Comparison of ENCODE assay signal across 13 cellular contexts in the genomic region with DNA sequence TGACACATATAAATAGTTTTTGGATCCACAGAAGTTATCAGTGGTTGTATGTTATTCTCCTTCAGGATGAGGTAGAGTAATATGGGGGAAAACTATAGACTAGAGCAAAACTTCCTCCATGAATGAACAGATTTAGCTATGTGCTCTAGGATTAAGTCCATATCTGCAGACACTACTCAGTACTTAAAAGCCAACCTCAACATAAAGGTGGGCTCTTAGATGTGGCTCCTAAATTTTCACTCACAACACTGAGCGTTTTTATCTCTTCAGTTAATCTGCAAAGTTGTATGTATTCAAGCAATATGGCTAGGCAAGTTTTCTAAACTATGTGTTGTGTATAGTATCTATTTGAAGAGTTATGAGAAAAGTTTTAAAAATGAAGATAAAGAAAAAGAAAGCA.
A peak's percentile ranks its signal among the peaks of the same experiment; 100 is the strongest.
DNase-seq lines count a peak whose midpoint lies in the region; ATAC-seq, FAIRE-seq and TF ChIP-seq lines count a peak whose summit lies in the region.
"Had no signal": no experiment of that assay in that cellular context is flagged by ENCODE, and none has a peak within 500 bp of the region (broad histone marks: within the 10 kb centered on the region; RNA-seq: fewer than 3 reads in every experiment).

No MANE protein-coding gene starts in this region.

- peaks cover 2% of the 10 kb centered on the region; the same call in 1 of the 2 replicates for H3K36me3 Mint-ChIP-seq in WTC11
- no peaks in the 10 kb centered on the region for H3K36me3 Mint-ChIP-seq in CD4-positive, alpha-beta memory T cell
- H3K36me3 Mint-ChIP-seq: CD14-positive monocyte; CD8-positive, alpha-beta memory T cell had no signal

- TF ChIP-seq CTCF in A549 (IDR thresholded peaks at IDR 0.05) (no peak), DND-41 (IDR thresholded peaks at IDR 0.05; ENCODE audit: borderline replicate concordance, extremely low read depth, low read length, poor library complexity, severe bottlenecking) (no peak), WTC11 (IDR thresholded peaks at IDR 0.05) (no peak)

- H3K9me3 ChIP-seq in A549 (no peaks in the 10 kb centered on the region), DND-41 (ENCODE audit: insufficient read depth, low read length, severe bottlenecking) (no peaks in the 10 kb centered on the region)
- H3K9me3 ChIP-seq in CD4-positive, alpha-beta memory T cell (ENCODE audit: control insufficient read depth in 1 of 2, low read length in 2 of 2) = no peaks in the 10 kb centered on the region
- H3K9me3 ChIP-seq: Caco-2 had no signal

- intact Hi-C loops in CD4-positive, alpha-beta memory T cell (cut with micrococcal nuclease) = no loop called here

- no peaks in the 10 kb centered on the region for H3K4me1 ChIP-seq in A549
- peaks cover 13% of the 10 kb centered on the region for H3K4me1 ChIP-seq in DND-41 (ENCODE audit: insufficient read depth, low read length)
- H3K4me1 ChIP-seq in CD4-positive, alpha-beta memory T cell (ENCODE audit: insufficient read depth, low read length) = no peaks in the 10 kb centered on the region
- H3K4me1 ChIP-seq: Caco-2 had no signal

- no peaks in the 10 kb centered on the region for H4K20me1 ChIP-seq in DND-41 (ENCODE audit: insufficient read depth, low read length)

- no peak for TF ChIP-seq RAD21 in A549 (conservative IDR thresholded peaks at IDR 0.05 in 1 of 2, IDR thresholded peaks at IDR 0.05 in 1 of 2)

- H2AFZ ChIP-seq in DND-41 (ENCODE audit: low read depth, low read length) = no peak overlapping the region

- WGBS in A549 (ENCODE audit: missing lambda C conversion rate) = 67% methylated on average over 1 of the region's 1 CpG

- peak overlapping the region; percentile 60 for H3K4me2 ChIP-seq in A549
- H3K4me2 ChIP-seq in DND-41 (ENCODE audit: insufficient read depth, low read length) = peak overlapping the region; percentile 42; the same call in 1 of the 2 replicates

- no peaks in the 10 kb centered on the region for H3K36me3 ChIP-seq in DND-41 (ENCODE audit: insufficient read depth, low read length)
- no peaks in the 10 kb centered on the region for H3K36me3 ChIP-seq in CD4-positive, alpha-beta memory T cell (ENCODE audit: insufficient read depth, low read length)

- DNase-seq in A549 (ENCODE audit: low read depth in 1 of 2, low spot score in 1 of 2) (no peak), DND-41 (no peak), WTC11 (ENCODE audit: low spot score) (no peak)
- peak; percentile 43 for DNase-seq in Jurkat, Clone E6-1 (ENCODE audit: low read depth, low spot score)
- DNase-seq in CD4-positive, alpha-beta memory T cell = no peak
- DNase-seq: Caco-2; CD8-positive, alpha-beta memory T cell; Kasumi-1; KBM-7 had no signal

- H3K27ac Mint-ChIP-seq in WTC11 = peak overlapping the region; percentile 75; the same call in 1 of the 2 replicates
- H3K27ac Mint-ChIP-seq in CD4-positive, alpha-beta memory T cell = no peak overlapping the region
- H3K27ac Mint-ChIP-seq: CD14-positive monocyte; CD8-positive, alpha-beta memory T cell had no signal

- no peak overlapping the region for H3K4me3 Mint-ChIP-seq in WTC11
- H3K4me3 Mint-ChIP-seq in CD4-positive, alpha-beta memory T cell = no peak overlapping the region
- H3K4me3 Mint-ChIP-seq: CD14-positive monocyte; CD8-positive, alpha-beta memory T cell had no signal

- no peak for FAIRE-seq in A549 (lab: Jason Lieb, UNC)

- no peak for TF ChIP-seq EP300 in A549 (IDR thresholded peaks at IDR 0.05)

- H3K9ac ChIP-seq in DND-41 (ENCODE audit: low read depth, low read length) = no peak overlapping the region

- no peaks in the 10 kb centered on the region for H3K27me3 Mint-ChIP-seq in WTC11 (ENCODE audit: low read depth)
- no peaks in the 10 kb centered on the region for H3K27me3 Mint-ChIP-seq in CD4-positive, alpha-beta memory T cell
- H3K27me3 Mint-ChIP-seq: CD8-positive, alpha-beta memory T cell had no signal

- H3K27ac ChIP-seq in A549 = no peak overlapping the region
- peak overlapping the region; percentile 47 for H3K27ac ChIP-seq in DND-41 (ENCODE audit: low read length)
- no peak overlapping the region for H3K27ac ChIP-seq in CD4-positive, alpha-beta memory T cell (ENCODE audit: low read depth, low read length)

- ATAC-seq in A549 = no peak; a peak in 1 of 6 replicates
- peak; percentile 92 for ATAC-seq in DND-41 (ENCODE audit: insufficient read depth, low read depth)
- no peak for ATAC-seq in WTC11
- ATAC-seq in HG02678 (IDR thresholded peaks at IDR 0.05; ENCODE audit: unreplicated experiment) = no peak
- ATAC-seq in GM18867 (IDR thresholded peaks at IDR 0.05; ENCODE audit: unreplicated experiment) = no peak
- ATAC-seq in esophagus mucosa = no peak

- TF ChIP-seq POLR2A in A549 (IDR thresholded peaks at IDR 0.05; ENCODE audit: low read length) = no peak

- H3K9me3 Mint-ChIP-seq in WTC11 = peaks cover 4% of the 10 kb centered on the region; the same call in 1 of the 2 replicates
- peaks cover 0 to 6% (median 4%) of the 10 kb centered on the region in 8 donors for H3K9me3 Mint-ChIP-seq in CD4-positive, alpha-beta memory T cell

- CTCF ChIA-PET in A549 (lab: Yijun Ruan, JAX) = no interaction called here
- CTCF ChIA-PET in WTC11 (lab: Charles Lee) = no interaction called here
- CTCF ChIA-PET in CD4-positive, alpha-beta memory T cell (lab: Charles Lee; ENCODE audit: partially characterized antibody) = no interaction called here

- H3K4me1 Mint-ChIP-seq in WTC11 = peaks cover 7% of the 10 kb centered on the region
- H3K4me1 Mint-ChIP-seq in CD4-positive, alpha-beta memory T cell = no peaks in the 10 kb centered on the region
- H3K4me1 Mint-ChIP-seq: CD14-positive monocyte; CD8-positive, alpha-beta memory T cell had no signal

- no peak overlapping the region for H3K4me3 ChIP-seq in A549
- H3K4me3 ChIP-seq in DND-41 (ENCODE audit: low read depth in 1 of 2, low read length in 2 of 2) = peak overlapping the region in 1 of 2 experiments; percentile 24; a peak in 1 of 4 replicates
- no peak overlapping the region for H3K4me3 ChIP-seq in Jurkat, Clone E6-1 (ENCODE audit: low read length)
- H3K4me3 ChIP-seq in CD4-positive, alpha-beta memory T cell (ENCODE audit: low read length in 2 of 2) = no peak overlapping the region

- no peaks in the 10 kb centered on the region for H3K27me3 ChIP-seq in DND-41 (ENCODE audit: insufficient read depth, low read length, poor library complexity)
- H3K27me3 ChIP-seq in CD4-positive, alpha-beta memory T cell (ENCODE audit: insufficient read depth, low read length) = no peaks in the 10 kb centered on the region

- POLR2A ChIA-PET in A549 (lab: Yijun Ruan, JAX) = no interaction called here
- POLR2A ChIA-PET in WTC11 (lab: Charles Lee) = no interaction called here
- POLR2A ChIA-PET in CD4-positive, alpha-beta memory T cell (lab: Charles Lee; ENCODE audit: partially characterized antibody) = no interaction called here

- H3K79me2 ChIP-seq in DND-41 (ENCODE audit: insufficient read depth, low read length) = no peaks in the 10 kb centered on the region

TF ChIP-seq in A549, 52 proteins besides CTCF, POLR2A, EP300 and RAD21:
- TF ChIP-seq HOXA7 (CRISPR knock-in tag; IDR thresholded peaks at IDR 0.05) (no peak), ZNF302 (CRISPR knock-in tag; IDR thresholded peaks at IDR 0.05) (no peak), RCOR1 (IDR thresholded peaks at IDR 0.05; ENCODE audit: low read depth, low read length) (no peak), TFCP2L1 (CRISPR knock-in tag; IDR thresholded peaks at IDR 0.05) (no peak), CBX8 (IDR thresholded peaks at IDR 0.05) (no peak), FOSL2 (IDR thresholded peaks at IDR 0.05) (no peak), FOSL2 (CRISPR knock-in tag; IDR thresholded peaks at IDR 0.05) (no peak), CHD4 (IDR thresholded peaks at IDR 0.05; ENCODE audit: borderline replicate concordance) (no peak), HEYL (CRISPR knock-in tag; IDR thresholded peaks at IDR 0.05) (no peak), RARB (CRISPR knock-in tag; IDR thresholded peaks at IDR 0.05) (no peak)
- TF ChIP-seq, protein P1, sequence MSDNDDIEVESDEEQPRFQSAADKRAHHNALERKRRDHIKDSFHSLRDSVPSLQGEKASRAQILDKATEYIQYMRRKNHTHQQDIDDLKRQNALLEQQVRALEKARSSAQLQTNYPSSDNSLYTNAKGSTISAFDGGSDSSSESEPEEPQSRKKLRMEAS (IDR thresholded peaks at IDR 0.05) = no peak

TF ChIP-seq in WTC11, 78 proteins besides CTCF, POLR2A, EP300 and RAD21 (continues in another document):
- TF ChIP-seq CDX4 (CRISPR knock-in tag; IDR thresholded peaks at IDR 0.05; ENCODE audit: borderline replicate concordance) = no peak
- no peak for TF ChIP-seq NR3C1 (CRISPR knock-in tag; conservative IDR thresholded peaks at IDR 0.05; ENCODE audit: low read depth)
- TF ChIP-seq ATF3 (CRISPR knock-in tag; conservative IDR thresholded peaks at IDR 0.05) = no peak
- TF ChIP-seq, protein P2, sequence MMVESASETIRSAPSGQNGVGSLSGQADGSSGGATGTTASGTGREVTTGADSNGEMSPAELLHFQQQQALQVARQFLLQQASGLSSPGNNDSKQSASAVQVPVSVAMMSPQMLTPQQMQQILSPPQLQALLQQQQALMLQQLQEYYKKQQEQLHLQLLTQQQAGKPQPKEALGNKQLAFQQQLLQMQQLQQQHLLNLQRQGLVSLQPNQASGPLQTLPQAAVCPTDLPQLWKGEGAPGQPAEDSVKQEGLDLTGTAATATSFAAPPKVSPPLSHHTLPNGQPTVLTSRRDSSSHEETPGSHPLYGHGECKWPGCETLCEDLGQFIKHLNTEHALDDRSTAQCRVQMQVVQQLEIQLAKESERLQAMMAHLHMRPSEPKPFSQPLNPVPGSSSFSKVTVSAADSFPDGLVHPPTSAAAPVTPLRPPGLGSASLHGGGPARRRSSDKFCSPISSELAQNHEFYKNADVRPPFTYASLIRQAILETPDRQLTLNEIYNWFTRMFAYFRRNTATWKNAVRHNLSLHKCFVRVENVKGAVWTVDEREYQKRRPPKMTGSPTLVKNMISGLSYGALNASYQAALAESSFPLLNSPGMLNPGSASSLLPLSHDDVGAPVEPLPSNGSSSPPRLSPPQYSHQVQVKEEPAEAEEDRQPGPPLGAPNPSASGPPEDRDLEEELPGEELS (CRISPR knock-in tag; IDR thresholded peaks at IDR 0.05) = no peak
